10 cellular contexts compared by ENCODE assay signal in genomic region chr12:127485528-127485927, GRCh38.
DNase-seq lines count a peak whose midpoint lies in the region; ATAC-seq and TF ChIP-seq lines count a peak whose summit lies in the region.
"Had no signal": no experiment of that assay in that cellular context is flagged by ENCODE, and none has a peak within 500 bp of the region (broad histone marks: within the 10 kb centered on the region; RNA-seq: fewer than 3 reads in every experiment).

No MANE protein-coding gene starts in this region.

- no peak overlapping the region for H3K4me3 Mint-ChIP-seq in activated CD4-positive, alpha-beta T cell treated with anti-CD3 and anti-CD28 coated beads for 36 hours

- DNase-seq in activated CD4-positive, alpha-beta T cell treated with anti-CD3 and anti-CD28 coated beads for 36 hours, result peak; percentile 71
- no peak for DNase-seq in activated CD4-positive, alpha-beta T cell treated with anti-CD3 and anti-CD28 coated beads, Interleukin-2, amount 50 U/mL, for 4 hours
- peak; percentile 76 for DNase-seq in MV-4-11 (lab: John Stamatoyannopoulos, UW)
- peak in 1 of 2 donors; percentile 87 for DNase-seq in cardiac fibroblast (ENCODE audit: low read depth in 2 of 2)
- peak; percentile 71 for DNase-seq in smooth muscle cell of the brain vasculature (ENCODE audit: low read depth, low spot score)
- DNase-seq in NCI-H187 treated with DMSO at 0.1 percent for 48 hours (lab: John Stamatoyannopoulos, UW), result no peak
- DNase-seq: activated CD4-positive, alpha-beta T cell treated with anti-CD3 and anti-CD28 coated beads for 4 hours; NCI-H1694 treated with DMSO at 0.1 percent for 48 hours had no signal

- no peak overlapping the region for H3K27ac Mint-ChIP-seq in activated CD4-positive, alpha-beta T cell treated with anti-CD3 and anti-CD28 coated beads for 36 hours

- no peaks in the 10 kb centered on the region for H3K4me1 Mint-ChIP-seq in activated CD4-positive, alpha-beta T cell treated with anti-CD3 and anti-CD28 coated beads for 36 hours

- POLR2A ChIA-PET in activated CD4-positive, alpha-beta T cell treated with anti-CD3 and anti-CD28 coated beads for 36 hours (lab: Charles Lee), result no interaction called here

- intact Hi-C loops in activated CD4-positive, alpha-beta T cell treated with anti-CD3 and anti-CD28 coated beads for 36 hours (cut with DNase I, micrococcal nuclease), result loop anchor here in 1 of 2 experiments (1.0 to 5.0 kb wide), 3 partner anchors 72 to 584 kb away; no protein-coding TSS in a partner anchor

- H3K36me3 Mint-ChIP-seq in activated CD4-positive, alpha-beta T cell treated with anti-CD3 and anti-CD28 coated beads for 36 hours (ENCODE audit: low read depth), result no peaks in the 10 kb centered on the region

- peak; percentile 84 for ATAC-seq in activated CD4-positive, alpha-beta T cell treated with anti-CD3 and anti-CD28 coated beads for 36 hours
- ATAC-seq in GM18498 (IDR thresholded peaks at IDR 0.05; ENCODE audit: unreplicated experiment) (no peak), HG02623 (IDR thresholded peaks at IDR 0.05; ENCODE audit: unreplicated experiment) (no peak)

- CTCF ChIA-PET in activated CD4-positive, alpha-beta T cell treated with anti-CD3 and anti-CD28 coated beads for 36 hours (lab: Charles Lee), result interaction anchor here (1.7 kb wide), 1 partner anchor 192 kb away, joined by 6 read pairs; no protein-coding TSS in a partner anchor

- peaks cover 2% of the 10 kb centered on the region for H3K9me3 Mint-ChIP-seq in activated CD4-positive, alpha-beta T cell treated with anti-CD3 and anti-CD28 coated beads for 36 hours (ENCODE audit: low read depth)

- peak; percentile 40 for TF ChIP-seq CTCF in cardiac fibroblast (IDR thresholded peaks at IDR 0.05; ENCODE audit: low read depth, low read length)

- H3K27me3 Mint-ChIP-seq in activated CD4-positive, alpha-beta T cell treated with anti-CD3 and anti-CD28 coated beads for 36 hours, result no peaks in the 10 kb centered on the region

- no peak overlapping the region for H3K4me3 ChIP-seq in cardiac fibroblast (replicated peaks in 1 of 2; ENCODE audit: low read depth in 2 of 2, low read length in 2 of 2)

Comparison
In these comparisons a context has a peak if more than half of its experiments do, and no peak if none do; other contexts are left out.
1. DNase-seq: peak in activated CD4-positive, alpha-beta T cell treated with anti-CD3 and anti-CD28 coated beads for 36 hours (single experiment), MV-4-11 (single experiment) and smooth muscle cell of the brain vasculature (single experiment); none in activated CD4-positive, alpha-beta T cell treated with anti-CD3 and anti-CD28 coated beads, Interleukin-2, amount 50 U/mL, for 4 hours (0 of 2) and NCI-H187 treated with DMSO at 0.1 percent for 48 hours (single experiment).